1 cellular context compared by ENCODE assay signal in genomic region chr12:125643055-125643454, GRCh38.
TF ChIP-seq lines count a peak whose summit lies in the region.

No MANE protein-coding gene starts in this region.

TF ChIP-seq in HepG2, 621 proteins besides CTCF, POLR2A, EP300 and RAD21 (continued from another document):
- TF ChIP-seq REST (IDR thresholded peaks at IDR 0.05; ENCODE audit: borderline replicate concordance in 1 of 2, low read depth in 1 of 2, low read length in 2 of 2) = no peak
